In genomic region chr20:62772618-62772993, GRCh38 we compare ENCODE assay signal across 25 cellular contexts. TPM values are rescaled to one million over a fixed set of nuclear protein-coding genes. Genes with fewer than 3 reads are reported as not detected.
DNase-seq lines count a peak whose midpoint lies in the region; ATAC-seq and TF ChIP-seq lines count a peak whose summit lies in the region.
"Had no signal": no experiment of that assay in that cellular context is flagged by ENCODE, and none has a peak within 500 bp of the region (broad histone marks: within the 10 kb centered on the region; RNA-seq: fewer than 3 reads in every experiment).

No MANE protein-coding gene starts in this region.

- no peaks in the 10 kb centered on the region for H3K27me3 Mint-ChIP-seq in naive thymus-derived CD8-positive, alpha-beta T cell
- H3K27me3 Mint-ChIP-seq: IgD-negative memory B cell had no signal

- no peak overlapping the region for H3K18ac ChIP-seq in IMR-90 (ENCODE audit: low read depth, low read length)

- no peak for TF ChIP-seq RAD21 in IMR-90 (IDR thresholded peaks at IDR 0.05; ENCODE audit: low read length)

- H3K79me1 ChIP-seq in IMR-90 (ENCODE audit: low read depth in 1 of 2, low read length in 2 of 2), result no peaks in the 10 kb centered on the region

- CTCF ChIA-PET in A673 (lab: Charles Lee) (interaction anchor here (0.6 to 1.4 kb wide), 4 partner anchors 10 to 67 kb away, joined by 3 to 9 read pairs (median 6); no protein-coding TSS in a partner anchor), IMR-90 (lab: Yijun Ruan, JAX) (no interaction called here), mammary epithelial cell (lab: Charles Lee; ENCODE audit: low non-redundant PET) (interaction anchor here (0.6 kb wide), 1 partner anchor 362 kb away, joined by 3 read pairs; no protein-coding TSS in a partner anchor)

- in situ Hi-C loops in IMR-90 (cut with MboI; ENCODE audit: low sequenced_read_pairs) (no loop called here), mammary epithelial cell (cut with MboI; ENCODE audit: low sequenced_read_pairs in 2 of 2) (no loop called here)

- H3K56ac ChIP-seq in IMR-90 (ENCODE audit: extremely low read depth, insufficient read depth, low read length), result no peak overlapping the region

- H3K4ac ChIP-seq in IMR-90 (ENCODE audit: low read depth, low read length), result no peak overlapping the region

- H3K9me3 Mint-ChIP-seq in naive thymus-derived CD8-positive, alpha-beta T cell, result no peaks in the 10 kb centered on the region
- H3K9me3 Mint-ChIP-seq: activated T-cell treated with anti-CD3 and anti-CD28 coated beads, Interleukin-2, amount 50 U/mL, for 4 hours; IgD-negative memory B cell had no signal

- H2BK120ac ChIP-seq in IMR-90 (ENCODE audit: low read depth, low read length), result no peak overlapping the region

- POLR2A ChIA-PET in A673 (lab: Charles Lee; ENCODE audit: low non-redundant PET) (interaction anchor here (0.6 to 0.8 kb wide), 2 partner anchors 22 to 109 kb away, joined by 3 to 14 read pairs; no protein-coding TSS in a partner anchor), IMR-90 (lab: Charles Lee; ENCODE audit: unreplicated experiment) (no interaction called here)
- POLR2A ChIA-PET in naive thymus-derived CD8-positive, alpha-beta T cell (lab: Charles Lee), result interaction anchor here (1.0 to 1.8 kb wide), 3 partner anchors 19 to 42 kb away, joined by 3 to 8 read pairs (median 4); no protein-coding TSS in a partner anchor

- TF ChIP-seq CTCF in A673 (conservative IDR thresholded peaks at IDR 0.05; ENCODE audit: low read depth, low read length), result no peak
- TF ChIP-seq CTCF in IMR-90 (conservative IDR thresholded peaks at IDR 0.05; ENCODE audit: low read depth, low read length), result no peak
- no peak for TF ChIP-seq CTCF in mammary epithelial cell (conservative IDR thresholded peaks at IDR 0.05 in 1 of 2, IDR thresholded peaks at IDR 0.05 in 1 of 2; ENCODE audit: extremely low read depth in 1 of 2, insufficient read depth in 1 of 2, low read depth in 1 of 2, low read length in 2 of 2)
- TF ChIP-seq CTCF in uterus (IDR thresholded peaks at IDR 0.05), result no peak
- no peak for TF ChIP-seq CTCF in gastroesophageal sphincter (IDR thresholded peaks at IDR 0.05)

- H3K23ac ChIP-seq in IMR-90 (ENCODE audit: low read depth, low read length), result peak overlapping the region; percentile 56

- no peak overlapping the region for H2BK20ac ChIP-seq in IMR-90 (ENCODE audit: low read depth, low read length)

- H2AFZ ChIP-seq in IMR-90 (replicated peaks; ENCODE audit: low read length, poor library complexity) (peak overlapping the region; percentile 66), mammary epithelial cell (ENCODE audit: low read depth, low read length) (peak overlapping the region; percentile 81)

- peaks cover 4% of the 10 kb centered on the region for H3K9me1 ChIP-seq in IMR-90 (ENCODE audit: insufficient read depth, low read length)

- no peak overlapping the region for H3K14ac ChIP-seq in IMR-90 (replicated peaks; ENCODE audit: low read depth, low read length)

- H3K4me1 ChIP-seq in A673 (ENCODE audit: insufficient read depth, low read length, poor library complexity, severe bottlenecking) (peaks cover 85% of the 10 kb centered on the region), IMR-90 (ENCODE audit: control insufficient read depth, insufficient read depth, low read length) (peaks cover 11% of the 10 kb centered on the region), mammary epithelial cell (ENCODE audit: insufficient read depth, low read length) (peaks cover 37% of the 10 kb centered on the region), uterus (no peaks in the 10 kb centered on the region), gastroesophageal sphincter (peaks cover 0 to 38% (median 3%) of the 10 kb centered on the region in 3 donors)

- no peak overlapping the region for H2BK5ac ChIP-seq in IMR-90 (ENCODE audit: low read depth, low read length, poor library complexity, severe bottlenecking)

- no peak overlapping the region for H2AK9ac ChIP-seq in IMR-90 (replicated peaks; ENCODE audit: low read depth, low read length, poor library complexity)

- no peaks in the 10 kb centered on the region for H3K79me2 ChIP-seq in mammary epithelial cell (ENCODE audit: insufficient read depth, low read length)

- no peaks in the 10 kb centered on the region for H4K20me1 ChIP-seq in IMR-90 (ENCODE audit: insufficient read depth, low read length)
- H4K20me1 ChIP-seq in mammary epithelial cell (ENCODE audit: insufficient read depth, low read length), result no peaks in the 10 kb centered on the region

- dilution Hi-C loops in IMR-90 (cut with HindIII; ENCODE audit: low sequenced_read_pairs, unreplicated experiment), result no loop called here
- dilution Hi-C loops in mammary epithelial cell (cut with HindIII; ENCODE audit: low sequenced_read_pairs), result loop anchor here (5.0 kb wide), 1 partner anchor 105 kb away; no protein-coding TSS in a partner anchor

- H3K4me3 ChIP-seq in A673 (ENCODE audit: low read depth, low read length, poor library complexity, severe bottlenecking) (peak overlapping the region; percentile 76), IMR-90 (ENCODE audit: insufficient read depth, low read depth, low read length) (no peak overlapping the region), mammary epithelial cell (replicated peaks in 1 of 3; ENCODE audit: insufficient read depth in 1 of 3, low read depth in 2 of 3, low read length in 3 of 3) (no peak overlapping the region), uterus (no peak overlapping the region), gastroesophageal sphincter (no peak overlapping the region)
- H3K4me3 ChIP-seq: left lung, MG63, mucosa of descending colon had no signal

- H3K9me3 ChIP-seq in A673 (ENCODE audit: low read depth, low read length, poor library complexity, severe bottlenecking) (no peaks in the 10 kb centered on the region), IMR-90 (ENCODE audit: control insufficient read depth, insufficient read depth, low read length) (no peaks in the 10 kb centered on the region), mammary epithelial cell (replicated peaks; ENCODE audit: insufficient read depth, low read length) (no peaks in the 10 kb centered on the region), uterus (no peaks in the 10 kb centered on the region), gastroesophageal sphincter (no peaks in the 10 kb centered on the region)
- H3K9me3 ChIP-seq: left lung, MG63, mucosa of descending colon, SK-N-SH had no signal

- H4K5ac ChIP-seq in IMR-90 (ENCODE audit: low read depth, low read length), result no peak overlapping the region

- peak overlapping the region in 8 of 10 donors; percentile 35 to 77 (median 58) for H3K27ac Mint-ChIP-seq in naive thymus-derived CD8-positive, alpha-beta T cell

- DNase-seq in A673 (ENCODE audit: low spot score) (no peak), IMR-90 (no peak), mammary epithelial cell (no peak), uterus (no peak), NCI-H774 (lab: John Stamatoyannopoulos, UW) (no peak)
- DNase-seq in naive thymus-derived CD8-positive, alpha-beta T cell, result no peak
- DNase-seq in stimulated activated CD4-positive, alpha-beta T cell treated with anti-CD3 and anti-CD28 coated beads, Interleukin-4, amount 100 ng/mL, for 4 hours, result no peak
- DNase-seq: ACHN; activated CD4-positive, CD25-positive, alpha-beta regulatory T cell; activated naive CD4-positive, alpha-beta T cell treated with Interleukin-2 at 50 U/mL for 16 hours; activated T-cell treated with anti-CD3 and anti-CD28 coated beads, Interleukin-2, amount 50 U/mL, for 4 hours; effector memory CD4-positive, alpha-beta T cell; GDM1; NCI-H1436 treated with DMSO at 0.1 percent for 48 hours; NCI-H748 treated with DMSO at 0.1 percent for 48 hours; nucleus accumbens; PC-3; SK-N-SH; T-helper 9 cell had no signal

- H3K4me2 ChIP-seq in IMR-90 (ENCODE audit: low read depth, low read length) (no peak overlapping the region), mammary epithelial cell (ENCODE audit: insufficient read depth, low read depth, low read length) (peak overlapping the region; percentile 52)
- H3K4me2 ChIP-seq: SK-N-SH had no signal

- H3K36me3 Mint-ChIP-seq in naive thymus-derived CD8-positive, alpha-beta T cell, result no peaks in the 10 kb centered on the region
- H3K36me3 Mint-ChIP-seq: IgD-negative memory B cell had no signal

- H4K8ac ChIP-seq in IMR-90 (ENCODE audit: low read depth in 2 of 2, low read length in 2 of 2), result no peak overlapping the region

- no peak for ATAC-seq in IMR-90 (ENCODE audit: low read depth)
- ATAC-seq in naive thymus-derived CD8-positive, alpha-beta T cell, result no peak
- no peak for ATAC-seq in gastroesophageal sphincter
- ATAC-seq: activated T-cell treated with anti-CD3 and anti-CD28 coated beads, Interleukin-2, amount 50 U/mL, for 4 hours; left lung; mucosa of descending colon; PC-3 had no signal

- BruUV-seq in A673 (replicated peaks; lab: Mats Ljungman, UMichigan), result TSS peak; percentile 11
- BruUV-seq in IMR-90 (replicated peaks; lab: Mats Ljungman, UMichigan), result no TSS peak
- no TSS peak for BruUV-seq in mammary epithelial cell (replicated peaks; lab: Mats Ljungman, UMichigan)

- H3K36me3 ChIP-seq in A673 (ENCODE audit: insufficient read depth, low read length, poor library complexity, severe bottlenecking) (no peaks in the 10 kb centered on the region), IMR-90 (ENCODE audit: control insufficient read depth, insufficient read depth, low read length) (no peaks in the 10 kb centered on the region), mammary epithelial cell (ENCODE audit: insufficient read depth, low read length) (no peaks in the 10 kb centered on the region), uterus (no peaks in the 10 kb centered on the region), gastroesophageal sphincter (no peaks in the 10 kb centered on the region)
- H3K36me3 ChIP-seq: left lung, MG63 had no signal

- H2BK15ac ChIP-seq in IMR-90 (ENCODE audit: low read depth, low read length), result no peak overlapping the region

- H3K9ac ChIP-seq in IMR-90 (ENCODE audit: low read depth, low read length) (no peak overlapping the region), mammary epithelial cell (ENCODE audit: insufficient read depth, low read length) (no peak overlapping the region)
- H3K9ac ChIP-seq: SK-N-SH had no signal

- no peak overlapping the region for H2AK5ac ChIP-seq in IMR-90 (ENCODE audit: low read depth, low read length)

- no peak for TF ChIP-seq EP300 in gastroesophageal sphincter (IDR thresholded peaks at IDR 0.05)

- H3K4me3 Mint-ChIP-seq in naive thymus-derived CD8-positive, alpha-beta T cell, result peak overlapping the region in 3 of 10 donors; percentile 6 to 52 (median 49)
- H3K4me3 Mint-ChIP-seq: activated T-cell treated with anti-CD3 and anti-CD28 coated beads, Interleukin-2, amount 50 U/mL, for 4 hours; IgD-negative memory B cell had no signal

- intact Hi-C loops in A673 (cut with micrococcal nuclease; ENCODE audit: unreplicated experiment), result no loop called here
- intact Hi-C loops in IMR-90 (cut with micrococcal nuclease), result no loop called here
- intact Hi-C loops in mammary epithelial cell (cut with micrococcal nuclease), result no loop called here
- intact Hi-C loops in uterus (cut with DNase I; ENCODE audit: low total_unique reads), result loop anchor here (10.0 kb wide), 1 partner anchor 88 kb away; no protein-coding TSS in a partner anchor

- WGBS in IMR-90 (ENCODE audit: extremely low coverage in 2 of 2, insufficient read length in 1 of 2), 2 experiments, result 81% methylated on average over 4 of the region's 11 CpGs; no CpG with 5 or more reads in 1 of the 2 experiments
- 62% methylated on average over 11 of the region's 11 CpGs for WGBS in mammary epithelial cell (ENCODE audit: low coverage, missing lambda C conversion rate)
- 62 to 80% methylated on average over 3 to 6 of the region's 11 CpGs for WGBS in gastroesophageal sphincter (ENCODE audit: low coverage in 1 of 2), 2 donors

- H3K27me3 ChIP-seq in A673 (replicated peaks; ENCODE audit: insufficient read depth, low read depth, low read length, poor library complexity) (no peaks in the 10 kb centered on the region), IMR-90 (ENCODE audit: control insufficient read depth, insufficient read depth, low read length) (peaks cover 4% of the 10 kb centered on the region; the same call in 1 of the 2 replicates), mammary epithelial cell (ENCODE audit: insufficient read depth, low read length) (no peaks in the 10 kb centered on the region), uterus (no peaks in the 10 kb centered on the region), gastroesophageal sphincter (peaks cover 37% of the 10 kb centered on the region)
- H3K27me3 ChIP-seq: MG63 had no signal

- no peak overlapping the region for H4K91ac ChIP-seq in IMR-90 (ENCODE audit: insufficient read depth, low read depth, low read length)

- H3K27ac ChIP-seq in A673 (ENCODE audit: low read depth, low read length, poor library complexity, severe bottlenecking), result peak overlapping the region; percentile 95
- H3K27ac ChIP-seq in IMR-90 (ENCODE audit: insufficient read depth, low read length), result no peak overlapping the region
- H3K27ac ChIP-seq in mammary epithelial cell (ENCODE audit: insufficient read depth, low read depth, low read length), result no peak overlapping the region
- H3K27ac ChIP-seq in uterus, result no peak overlapping the region
- H3K27ac ChIP-seq in gastroesophageal sphincter, result peak overlapping the region in 1 of 4 donors; percentile 61
- H3K27ac ChIP-seq: C4-2B, left lung had no signal

- TF ChIP-seq POLR2A in IMR-90 (IDR thresholded peaks at IDR 0.05; ENCODE audit: low read depth, low read length) (no peak), uterus (IDR thresholded peaks at IDR 0.05) (no peak), gastroesophageal sphincter (IDR thresholded peaks at IDR 0.05) (no peak)

- peaks cover 30 to 73% (median 57%) of the 10 kb centered on the region in 4 donors for H3K4me1 Mint-ChIP-seq in naive thymus-derived CD8-positive, alpha-beta T cell

RNA-seq across cellular contexts. Expression of gene MRGBP, which starts 23.7 kb away (rescaled TPM):
- 26.5 and 27.9 TPM in 2 replicates for total RNA-seq in A673 (2021)
- total RNA-seq in IMR-90 (2012; rRNA removed), result 18.3 and 21.9 TPM in 2 replicates
- 15.5 and 17.7 TPM in 2 replicates for polyA plus RNA-seq in IMR-90 (2012; rRNA removed)
- polyA plus RNA-seq in IMR-90 (2012; cell fraction: cytosol; rRNA removed), result 14.9 and 16.0 TPM in 2 replicates
- 21.4 and 23.1 TPM in 2 replicates for polyA plus RNA-seq in IMR-90 (2012; cell fraction: nucleus; rRNA removed; ENCODE audit: low replicate concordance)
- 10 to 100 TPM; 14.6 to 15.7 TPM for total RNA-seq in mammary epithelial cell
- polyA plus RNA-seq in mammary epithelial cell, result 14.1 TPM
- polyA minus RNA-seq in mammary epithelial cell, result 15.3 TPM
- 10 to 100 TPM; 13.6 to 14.2 TPM for total RNA-seq in naive thymus-derived CD8-positive, alpha-beta T cell
- polyA plus RNA-seq in naive thymus-derived CD8-positive, alpha-beta T cell, result 10 to 100 TPM in 1 of 3 donors, 1 to 10 TPM in 2; 7.4 to 10.2 (median 9.0) TPM
- total RNA-seq in uterus, result 10 to 100 TPM in 2 of 4 donors, 1 to 10 TPM in 2; 2.6 to 19.1 (median 10.3) TPM
- 10 to 100 TPM in 3 of 4 donors, 1 to 10 TPM in 1; 9.3 to 15.6 (median 14.5) TPM for total RNA-seq in gastroesophageal sphincter

RNA-seq across cellular contexts. Expression of gene OGFR, which starts 32.0 kb away (rescaled TPM):
- total RNA-seq in A673 (2021), result 46.1 and 47.7 TPM in 2 replicates
- total RNA-seq in IMR-90 (2012; rRNA removed), result 22.4 and 26.9 TPM in 2 replicates
- 30.1 and 38.2 TPM in 2 replicates for polyA plus RNA-seq in IMR-90 (2012; rRNA removed)
- 45.5 and 52.1 TPM in 2 replicates for polyA plus RNA-seq in IMR-90 (2012; cell fraction: cytosol; rRNA removed)
- 73.9 and 106 TPM in 2 replicates for polyA plus RNA-seq in IMR-90 (2012; cell fraction: nucleus; rRNA removed; ENCODE audit: low replicate concordance)
- 10 to 100 TPM; 12.7 to 30.0 TPM for total RNA-seq in mammary epithelial cell
- polyA plus RNA-seq in mammary epithelial cell, result 20.6 TPM
- polyA minus RNA-seq in mammary epithelial cell, result 12.4 TPM
- total RNA-seq in naive thymus-derived CD8-positive, alpha-beta T cell, result 10 to 100 TPM; 77.1 to 79.9 TPM
- polyA plus RNA-seq in naive thymus-derived CD8-positive, alpha-beta T cell, result 10 to 100 TPM; 26.5 to 58.2 (median 40.1) TPM
- 10 to 100 TPM; 16.5 to 48.7 (median 31.2) TPM for total RNA-seq in uterus
- 10 to 100 TPM; 55.1 to 61.0 (median 58.9) TPM for total RNA-seq in gastroesophageal sphincter

RNA-seq across cellular contexts. Expression of gene COL9A3, which starts 44.2 kb away (rescaled TPM):
- 8.4 and 11.7 TPM in 2 replicates for total RNA-seq in A673 (2021)
- total RNA-seq in IMR-90 (2012; rRNA removed), result 0.28 and 0.36 TPM in 2 replicates
- polyA plus RNA-seq in IMR-90 (2012; rRNA removed), result 1.4 TPM in 2 replicates
- 2.3 and 2.9 TPM in 2 replicates for polyA plus RNA-seq in IMR-90 (2012; cell fraction: cytosol; rRNA removed)
- polyA plus RNA-seq in IMR-90 (2012; cell fraction: nucleus; rRNA removed; ENCODE audit: low replicate concordance), result 11.3 and 14.6 TPM in 2 replicates
- total RNA-seq in mammary epithelial cell, result under 1 TPM in 1 of 2 donors, not detected in 1; 0.67 TPM
- 0.16 TPM for polyA plus RNA-seq in mammary epithelial cell
- polyA minus RNA-seq in mammary epithelial cell, result not detected
- 1 to 10 TPM; 1.2 to 2.2 TPM for total RNA-seq in naive thymus-derived CD8-positive, alpha-beta T cell
- under 1 TPM in 1 of 3 donors, not detected in 2; 0.15 TPM for polyA plus RNA-seq in naive thymus-derived CD8-positive, alpha-beta T cell
- 10 to 100 TPM in 2 of 4 donors, 1 to 10 TPM in 1, under 1 TPM in 1; 0.59 to 75.4 (median 16.3) TPM for total RNA-seq in uterus
- 10 to 100 TPM in 2 of 4 donors, 1 to 10 TPM in 2; 8.8 to 29.9 (median 14.3) TPM for total RNA-seq in gastroesophageal sphincter
